Comparison of ENCODE assay signal across 8 cellular contexts in genomic region chr3:23807161-23808015, GRCh38. TPM values are rescaled to one million over a fixed set of nuclear protein-coding genes. Genes with fewer than 3 reads are reported as not detected.
A peak's percentile ranks its signal among the peaks of the same experiment; 100 is the strongest.
DNase-seq lines count a peak whose midpoint lies in the region; ATAC-seq, FAIRE-seq and TF ChIP-seq lines count a peak whose summit lies in the region.

No MANE protein-coding gene starts in this region.

- H3K79me2 ChIP-seq in SU-DHL-6 (ENCODE audit: insufficient read depth, low read length) = no peaks in the 10 kb centered on the region

- no peaks in the 10 kb centered on the region for H3K27me3 ChIP-seq in SU-DHL-6 (ENCODE audit: low read length)
- H3K27me3 ChIP-seq in esophagus (ENCODE audit: control insufficient read depth in 1 of 2, insufficient read depth in 2 of 2, low read length in 2 of 2) = no peaks in the 10 kb centered on the region

- no peak for TF ChIP-seq EP300 in A549 (IDR thresholded peaks at IDR 0.05)

- H3K4me1 ChIP-seq in A549 = peaks cover 45% of the 10 kb centered on the region
- H3K4me1 ChIP-seq in esophagus (ENCODE audit: control insufficient read depth in 2 of 2, insufficient read depth in 2 of 2, low read length in 1 of 2) = no peaks in the 10 kb centered on the region

- H3K9ac ChIP-seq in SU-DHL-6 (ENCODE audit: low read length) = peak overlapping the region; percentile 62

- no peaks in the 10 kb centered on the region for H3K9me3 Mint-ChIP-seq in naive thymus-derived CD8-positive, alpha-beta T cell

- peak overlapping the region; percentile 71 for H3K4me3 ChIP-seq in A549
- H3K4me3 ChIP-seq in GM12875 (ENCODE audit: low read depth, low read length) = peak overlapping the region; percentile 59
- peak overlapping the region; percentile 63 for H3K4me3 ChIP-seq in SU-DHL-6 (ENCODE audit: insufficient read depth, low read length, poor library complexity, severe bottlenecking)
- peak overlapping the region; percentile 83 to 98 for H3K4me3 ChIP-seq in esophagus (ENCODE audit: low read depth in 1 of 2, low read length in 2 of 2)

- H3F3A ChIP-seq in SU-DHL-6 (ENCODE audit: insufficient read depth) = peaks cover 24% of the 10 kb centered on the region

- peaks cover 19% of the 10 kb centered on the region; the same call in 1 of the 2 replicates for H3K36me3 ChIP-seq in SU-DHL-6 (ENCODE audit: low read length)
- no peaks in the 10 kb centered on the region for H3K36me3 ChIP-seq in esophagus (ENCODE audit: control insufficient read depth in 2 of 2, insufficient read depth in 2 of 2, low read length in 1 of 2)

- peak overlapping the region; percentile 57 for H2AFZ ChIP-seq in SU-DHL-6 (ENCODE audit: low read depth, low read length, severe bottlenecking)

- no peak for TF ChIP-seq RAD21 in A549 (conservative IDR thresholded peaks at IDR 0.05 in 1 of 2, IDR thresholded peaks at IDR 0.05 in 1 of 2)

- DNase-seq in A549 (ENCODE audit: low read depth in 1 of 2, low spot score in 1 of 2) = no peak
- DNase-seq in naive thymus-derived CD8-positive, alpha-beta T cell = peak in 4 of 10 donors; percentile 7 to 24 (median 16)
- DNase-seq in NCI-H1930 (lab: John Stamatoyannopoulos, UW) = no peak
- no peak for DNase-seq in NOMO-1 treated with dmso at 0.1 percent for 144 hours (lab: John Stamatoyannopoulos, UW; ENCODE audit: unreplicated experiment)

- H3K9me3 ChIP-seq in A549 (no peaks in the 10 kb centered on the region), SU-DHL-6 (ENCODE audit: insufficient read depth, low read length) (no peaks in the 10 kb centered on the region), esophagus (ENCODE audit: control insufficient read depth in 2 of 2, insufficient read depth in 1 of 2, low read depth in 1 of 2, low read length in 1 of 2) (no peaks in the 10 kb centered on the region)

- TF ChIP-seq CTCF in A549 (IDR thresholded peaks at IDR 0.05) (no peak), GM12875 (IDR thresholded peaks at IDR 0.05; ENCODE audit: borderline replicate concordance, insufficient read depth, low read depth, low read length) (no peak), SU-DHL-6 (IDR thresholded peaks at IDR 0.05; ENCODE audit: insufficient read depth, low read length, poor library complexity, severe bottlenecking) (no peak)

- TF ChIP-seq POLR2A in A549 (IDR thresholded peaks at IDR 0.05; ENCODE audit: low read length) = no peak

- WGBS in A549 (ENCODE audit: missing lambda C conversion rate) = 25% methylated on average over 14 of the region's 14 CpGs
- 12 to 13% methylated on average over 14 of the region's 14 CpGs for WGBS in esophagus, 2 donors

- peaks cover 35 to 63% (median 54%) of the 10 kb centered on the region in 4 donors for H3K4me1 Mint-ChIP-seq in naive thymus-derived CD8-positive, alpha-beta T cell

- POLR2A ChIA-PET in A549 (lab: Yijun Ruan, JAX) = interaction anchor here (0.9 to 1.5 kb wide), 2 partner anchors 139 to 162 kb away, joined by 3 read pairs; no protein-coding TSS in a partner anchor
- POLR2A ChIA-PET in naive thymus-derived CD8-positive, alpha-beta T cell (lab: Charles Lee) = interaction anchor here (1.3 to 2.7 kb wide), 2 partner anchors 27 to 109 kb away, joined by 4 to 15 read pairs; partner anchors contain the start of genes NKIRAS1 and RPL15

- H3K4me2 ChIP-seq in A549 (peak overlapping the region; percentile 88), SU-DHL-6 (ENCODE audit: low read depth, low read length, poor library complexity, severe bottlenecking) (peak overlapping the region; percentile 78)

- H3K4me3 Mint-ChIP-seq in naive thymus-derived CD8-positive, alpha-beta T cell = peak overlapping the region; percentile 93 to 100 (median 98)

- FAIRE-seq in A549 (lab: Jason Lieb, UNC) = no peak

- H3K9me2 ChIP-seq in SU-DHL-6 (replicated peaks; ENCODE audit: insufficient read depth, low read length) = no peaks in the 10 kb centered on the region

- ATAC-seq in A549 (peak in 1 of 2 experiments; percentile 5; a peak in 3 of 6 replicates), HG02623 (IDR thresholded peaks at IDR 0.05; ENCODE audit: unreplicated experiment) (no peak)
- ATAC-seq in naive thymus-derived CD8-positive, alpha-beta T cell = no peak

- CTCF ChIA-PET in A549 (lab: Yijun Ruan, JAX) = interaction anchor here (1.6 to 2.2 kb wide), 2 partner anchors 59 to 159 kb away, joined by 3 to 5 read pairs; no protein-coding TSS in a partner anchor

- H3K27ac ChIP-seq in A549 (peak overlapping the region; percentile 97 to 98), SU-DHL-6 (ENCODE audit: low read depth, low read length) (no peak overlapping the region), esophagus (ENCODE audit: low read depth in 2 of 2, low read length in 1 of 2) (peak overlapping the region; percentile 78 to 85)

- peaks cover 0 to 5% (median 3%) of the 10 kb centered on the region in 3 donors for H3K36me3 Mint-ChIP-seq in naive thymus-derived CD8-positive, alpha-beta T cell

- H4K20me1 ChIP-seq in SU-DHL-6 (ENCODE audit: low read depth, low read length) = peaks cover 11% of the 10 kb centered on the region; the same call in 1 of the 2 replicates

- peak overlapping the region; percentile 91 to 99 (median 95) for H3K27ac Mint-ChIP-seq in naive thymus-derived CD8-positive, alpha-beta T cell

- no peaks in the 10 kb centered on the region for H3K27me3 Mint-ChIP-seq in naive thymus-derived CD8-positive, alpha-beta T cell

TF ChIP-seq in A549, 52 proteins besides CTCF, POLR2A, EP300 and RAD21:
- TF ChIP-seq HOXB13 (CRISPR knock-in tag; IDR thresholded peaks at IDR 0.05; ENCODE audit: low read depth) (no peak), RNF2 (IDR thresholded peaks at IDR 0.05; ENCODE audit: borderline replicate concordance, low read depth) (no peak), ZSCAN20 (CRISPR knock-in tag; IDR thresholded peaks at IDR 0.05) (no peak), CBX2 (IDR thresholded peaks at IDR 0.05; ENCODE audit: borderline replicate concordance, low read depth) (no peak), EHF (CRISPR knock-in tag; IDR thresholded peaks at IDR 0.05) (no peak), E2F6 (IDR thresholded peaks at IDR 0.05; ENCODE audit: borderline replicate concordance, low read depth) (no peak), USF2 (IDR thresholded peaks at IDR 0.05) (no peak), RARB (CRISPR knock-in tag; IDR thresholded peaks at IDR 0.05) (no peak)

RNA-seq across cellular contexts. Expression of gene UBE2E1, which starts 1.6 kb away (rescaled TPM):
- polyA plus RNA-seq in A549 (2011; rRNA removed) (171 and 198 TPM in 2 replicates), A549 (2017; fragmentation: RNase III; extraction: RNeasy Plus Mini Kit Qiagen cat#74134 plus additional on column Dnase treatment) (151 to 156 TPM (median 151 TPM) in 3 replicates), esophagus (100 to 1,000 TPM in 1 of 2 donors, 10 to 100 TPM in 1; 86.1 to 102 TPM)
- polyA plus RNA-seq in A549 (2012; cell fraction: cytosol; rRNA removed) = 59.9 and 61.9 TPM in 2 replicates
- 22.3 and 29.9 TPM in 2 replicates for polyA plus RNA-seq in A549 (2012; cell fraction: nucleus; rRNA removed)
- polyA minus RNA-seq in A549 (2011; rRNA and poly(A)+ RNA removed) = 51.7 and 53.0 TPM in 2 replicates
- total RNA-seq in naive thymus-derived CD8-positive, alpha-beta T cell = 10 to 100 TPM; 57.0 to 65.6 TPM
- polyA plus RNA-seq in naive thymus-derived CD8-positive, alpha-beta T cell = 10 to 100 TPM in 1 of 3 donors, 1 to 10 TPM in 2; 5.6 to 14.7 (median 9.8) TPM
